In the genomic region with DNA sequence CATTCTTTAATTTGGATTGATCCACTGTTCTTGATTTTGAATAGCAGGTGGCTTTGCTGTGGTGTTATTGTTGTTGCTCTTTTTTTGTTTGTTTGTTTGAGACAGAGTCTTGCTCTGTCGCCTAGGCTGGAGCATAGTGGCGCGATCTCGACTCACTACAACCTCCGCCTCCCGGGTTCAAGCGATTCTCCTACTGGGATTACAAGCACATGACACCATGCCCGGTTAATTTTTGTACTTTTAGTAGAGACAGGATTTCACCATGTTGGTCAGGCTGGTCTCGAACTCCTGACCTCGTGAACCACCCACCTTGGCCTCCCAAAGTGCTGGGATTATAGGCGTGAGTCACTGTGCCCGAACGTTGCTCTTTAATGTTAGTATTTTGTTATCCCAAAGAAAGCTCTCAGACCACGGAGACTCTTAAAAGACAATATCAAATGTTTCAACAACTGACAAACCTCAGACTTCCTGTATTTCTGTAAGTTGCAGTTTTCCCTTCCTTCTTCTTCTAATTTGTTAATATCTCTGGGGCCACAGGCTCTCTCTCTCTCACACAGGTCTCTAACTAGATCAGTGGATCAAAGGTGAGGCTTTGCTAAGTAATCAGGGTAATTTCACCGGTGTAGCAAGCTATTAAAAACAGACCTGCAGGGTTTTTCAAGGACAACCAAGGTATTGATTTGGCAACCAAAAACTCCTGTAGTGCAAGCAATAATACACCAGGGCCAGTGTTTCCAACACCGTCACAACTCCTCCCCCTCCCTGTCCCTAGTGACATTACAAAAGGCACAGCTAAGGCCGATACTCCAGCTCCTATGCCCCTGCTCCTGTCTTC, we compare ENCODE assay signal across 8 cellular contexts. TPM values are rescaled to one million over a fixed set of nuclear protein-coding genes. Genes with fewer than 3 reads are reported as not detected.
DNase-seq lines count a peak whose midpoint lies in the region; ATAC-seq and TF ChIP-seq lines count a peak whose summit lies in the region.

No MANE protein-coding gene starts in this region.

- no peaks in the 10 kb centered on the region for H3K27me3 Mint-ChIP-seq in activated CD8-positive, alpha-beta T cell treated with anti-CD3 and anti-CD28 coated beads, Interleukin-2, amount 10 ng/mL, durations not matched to agents 7 days and 5 days (ENCODE audit: low read depth)

- H3K9ac ChIP-seq in parathyroid adenoma, result no peak overlapping the region

- H3K36me3 Mint-ChIP-seq in activated CD8-positive, alpha-beta T cell treated with anti-CD3 and anti-CD28 coated beads, Interleukin-2, amount 10 ng/mL, durations not matched to agents 7 days and 5 days (ENCODE audit: low read depth), result peaks cover 1% of the 10 kb centered on the region

- CTCF ChIA-PET in activated CD8-positive, alpha-beta T cell treated with anti-CD3 and anti-CD28 coated beads, Interleukin-2, amount 10 ng/mL, durations not matched to agents 7 days and 5 days (lab: Charles Lee), result interaction anchor here (0.7 to 2.4 kb wide), 22 partner anchors 11 to 426 kb away, joined by 3 to 15 read pairs (median 4); no protein-coding TSS in a partner anchor

- POLR2A ChIA-PET in activated CD8-positive, alpha-beta T cell treated with anti-CD3 and anti-CD28 coated beads, Interleukin-2, amount 10 ng/mL, durations not matched to agents 7 days and 5 days (lab: Charles Lee), result interaction anchor here (0.7 to 3.9 kb wide), 22 partner anchors 11 to 224 kb away, joined by 3 to 23 read pairs (median 4); a partner anchor contains a TSS

- H3K36me3 ChIP-seq in parathyroid adenoma (ENCODE audit: control insufficient read depth, insufficient read depth, low read length), result no peaks in the 10 kb centered on the region

- no peaks in the 10 kb centered on the region for H3K79me2 ChIP-seq in parathyroid adenoma

- peak; percentile 63 for DNase-seq in NCI-H2227 treated with DMSO at 0.1 percent for 48 hours (lab: John Stamatoyannopoulos, UW)
- peak; percentile 69 for DNase-seq in activated CD8-positive, alpha-beta T cell treated with anti-CD3 and anti-CD28 coated beads, Interleukin-2, amount 10 ng/mL, durations not matched to agents 7 days and 5 days
- peak; percentile 48 for DNase-seq in fibroblast of gingiva (ENCODE audit: low read depth)
- no peak for DNase-seq in NCI-H1417 (lab: John Stamatoyannopoulos, UW)
- no peak for DNase-seq in NCI-H526 (lab: John Stamatoyannopoulos, UW)

- H3K9me3 Mint-ChIP-seq in activated CD8-positive, alpha-beta T cell treated with anti-CD3 and anti-CD28 coated beads, Interleukin-2, amount 10 ng/mL, durations not matched to agents 7 days and 5 days (ENCODE audit: insufficient read depth), result no peaks in the 10 kb centered on the region

- peak overlapping the region; percentile 36 for H3K4me2 ChIP-seq in parathyroid adenoma (ENCODE audit: low read length)

- peaks cover 57% of the 10 kb centered on the region for H3K4me1 Mint-ChIP-seq in activated CD8-positive, alpha-beta T cell treated with anti-CD3 and anti-CD28 coated beads, Interleukin-2, amount 10 ng/mL, durations not matched to agents 7 days and 5 days (ENCODE audit: low read depth)

- peak overlapping the region; percentile 12 for H3K4me3 ChIP-seq in parathyroid adenoma (ENCODE audit: low read depth, low read length)

- H3K4me1 ChIP-seq in parathyroid adenoma, result peaks cover 8% of the 10 kb centered on the region

- peak overlapping the region; percentile 84 for H2AFZ ChIP-seq in parathyroid adenoma

- H3K27ac ChIP-seq in parathyroid adenoma, result peak overlapping the region; percentile 77

- no peaks in the 10 kb centered on the region for H3K27me3 ChIP-seq in parathyroid adenoma (ENCODE audit: control insufficient read depth, insufficient read depth, low read length)

- peak overlapping the region; percentile 87 for H3K27ac Mint-ChIP-seq in activated CD8-positive, alpha-beta T cell treated with anti-CD3 and anti-CD28 coated beads, Interleukin-2, amount 10 ng/mL, durations not matched to agents 7 days and 5 days

- no peak for TF ChIP-seq CTCF in parathyroid adenoma (IDR thresholded peaks at IDR 0.05)

- H3K9me3 ChIP-seq in parathyroid adenoma (ENCODE audit: control insufficient read depth, low read length), result no peaks in the 10 kb centered on the region

- ATAC-seq in GM18508 (IDR thresholded peaks at IDR 0.05; ENCODE audit: insufficient read depth, unreplicated experiment) (peak; percentile 33), HG02623 (IDR thresholded peaks at IDR 0.05; ENCODE audit: unreplicated experiment) (peak; percentile 30)
- ATAC-seq in activated CD8-positive, alpha-beta T cell treated with anti-CD3 and anti-CD28 coated beads, Interleukin-2, amount 10 ng/mL, durations not matched to agents 7 days and 5 days, result peak; percentile 90

- H3K4me3 Mint-ChIP-seq in activated CD8-positive, alpha-beta T cell treated with anti-CD3 and anti-CD28 coated beads, Interleukin-2, amount 10 ng/mL, durations not matched to agents 7 days and 5 days, result peak overlapping the region; percentile 56

RNA-seq across cellular contexts. Expression of a gene that starts 48.8 kb away (rescaled TPM):
- 100 to 1,000 TPM; 104 to 113 TPM for total RNA-seq in activated CD8-positive, alpha-beta T cell treated with anti-CD3 and anti-CD28 coated beads, Interleukin-2, amount 10 ng/mL, durations not matched to agents 7 days and 5 days

Comparison
In these comparisons a context has a peak if more than half of its experiments do, and no peak if none do; other contexts are left out.
1. ATAC-seq: peak in every context shown above with its lines; median percentile 90 in activated CD8-positive, alpha-beta T cell treated with anti-CD3 and anti-CD28 coated beads, Interleukin-2, amount 10 ng/mL, durations not matched to agents 7 days and 5 days; 33 in GM18508; 30 in HG02623.
2. DNase-seq: peak in NCI-H2227 treated with DMSO at 0.1 percent for 48 hours (single experiment), activated CD8-positive, alpha-beta T cell treated with anti-CD3 and anti-CD28 coated beads, Interleukin-2, amount 10 ng/mL, durations not matched to agents 7 days and 5 days (single experiment) and fibroblast of gingiva (single experiment); none in NCI-H1417 (0 of 3) and NCI-H526 (0 of 2).